In genomic region chr6:80132942-80133517, GRCh38 we compare ENCODE assay signal across 9 cellular contexts. TPM values are rescaled to one million over a fixed set of nuclear protein-coding genes. Genes with fewer than 3 reads are reported as not detected.
DNase-seq lines count a peak whose midpoint lies in the region; ATAC-seq and TF ChIP-seq lines count a peak whose summit lies in the region.
"Had no signal": no experiment of that assay in that cellular context is flagged by ENCODE, and none has a peak within 500 bp of the region (broad histone marks: within the 10 kb centered on the region; RNA-seq: fewer than 3 reads in every experiment).

No MANE protein-coding gene starts in this region.

- H3K27me3 ChIP-seq in AG04450 (ENCODE audit: control insufficient read depth, insufficient read depth, low read length) (no peaks in the 10 kb centered on the region), GM23248 (replicated peaks; ENCODE audit: insufficient read depth) (no peaks in the 10 kb centered on the region)
- H3K27me3 ChIP-seq: suprapubic skin had no signal

- H3K36me3 ChIP-seq in GM23248 (ENCODE audit: low read depth): no peaks in the 10 kb centered on the region; the same call in 1 of the 2 replicates

- no peaks in the 10 kb centered on the region for H3K9me3 ChIP-seq in AG04450 (ENCODE audit: control insufficient read depth, insufficient read depth, low read length)
- H3K9me3 ChIP-seq in GM23248 (ENCODE audit: low read depth): no peaks in the 10 kb centered on the region
- H3K9me3 ChIP-seq: suprapubic skin had no signal

- H3K4me3 ChIP-seq in AG04450 (ENCODE audit: low read depth, low read length) (no peak overlapping the region), GM23248 (no peak overlapping the region)
- H3K4me3 ChIP-seq: suprapubic skin had no signal

- H3K9me3 Mint-ChIP-seq in activated naive CD4-positive, alpha-beta T cell treated with anti-CD3 and anti-CD28 coated beads for 36 hours: no peaks in the 10 kb centered on the region

- CTCF ChIA-PET in AG04450 (lab: Charles Lee): interaction anchor here (0.8 to 1.3 kb wide), 3 partner anchors 10 to 1621 kb away, joined by 3 to 4 read pairs (median 4); no protein-coding TSS in a partner anchor
- CTCF ChIA-PET in activated naive CD4-positive, alpha-beta T cell treated with anti-CD3 and anti-CD28 coated beads for 36 hours (lab: Charles Lee): interaction anchor here (0.6 kb wide), 1 partner anchor 19 kb away, joined by 3 read pairs; no protein-coding TSS in a partner anchor

- H3K4me3 Mint-ChIP-seq in activated naive CD4-positive, alpha-beta T cell treated with anti-CD3 and anti-CD28 coated beads for 36 hours: no peak overlapping the region

- H4K20me1 ChIP-seq in GM23248 (ENCODE audit: insufficient read depth): no peaks in the 10 kb centered on the region

- no peaks in the 10 kb centered on the region for H3K79me2 ChIP-seq in GM23248 (ENCODE audit: insufficient read depth)

- ATAC-seq in left cardiac atrium (peak; percentile 48 to 65), HG02588 (IDR thresholded peaks at IDR 0.05; ENCODE audit: unreplicated experiment) (no peak)

- H3K36me3 Mint-ChIP-seq in activated naive CD4-positive, alpha-beta T cell treated with anti-CD3 and anti-CD28 coated beads for 36 hours (ENCODE audit: low read depth): peaks cover 17% of the 10 kb centered on the region

- in situ Hi-C loops in GM23248 (cut with MboI): no loop called here

- no peaks in the 10 kb centered on the region for H3K9me2 ChIP-seq in GM23248 (ENCODE audit: insufficient read depth)

- peaks cover 13% of the 10 kb centered on the region for H3K4me1 ChIP-seq in GM23248 (ENCODE audit: insufficient read depth)

- POLR2A ChIA-PET in AG04450 (lab: Yijun Ruan, JAX): no interaction called here

- no peaks in the 10 kb centered on the region for H3K4me1 Mint-ChIP-seq in activated naive CD4-positive, alpha-beta T cell treated with anti-CD3 and anti-CD28 coated beads for 36 hours (ENCODE audit: low read depth)

- DNase-seq in AG04450 (ENCODE audit: low read depth, low spot score): peak; percentile 16
- DNase-seq in GM23248: peak; percentile 80
- peak; percentile 83 for DNase-seq in NCI-H345 (lab: John Stamatoyannopoulos, UW)
- DNase-seq in activated naive CD4-positive, alpha-beta T cell treated with anti-CD3 and anti-CD28 coated beads for 36 hours: peak; percentile 42
- peak; percentile 66 for DNase-seq in left cardiac atrium
- DNase-seq in retina: peak; percentile 68
- DNase-seq in islet precursor cell: no peak

- H3K27me3 Mint-ChIP-seq in activated naive CD4-positive, alpha-beta T cell treated with anti-CD3 and anti-CD28 coated beads for 36 hours (ENCODE audit: low read depth): no peaks in the 10 kb centered on the region

- peaks cover 14% of the 10 kb centered on the region for H3F3A ChIP-seq in GM23248 (ENCODE audit: insufficient read depth)

- intact Hi-C loops in activated naive CD4-positive, alpha-beta T cell treated with anti-CD3 and anti-CD28 coated beads for 36 hours (cut with micrococcal nuclease): loop anchor here (1.0 to 10.0 kb wide), 2 partner anchors 202 to 1621 kb away; no protein-coding TSS in a partner anchor
- intact Hi-C loops in left cardiac atrium (cut with DNase I): no loop called here

- 54 to 59% methylated on average over 5 of the region's 5 CpGs for WGBS in GM23248 (ENCODE audit: low coverage in 1 of 2, low lambda C conversion rate in 2 of 2, missing lambda C conversion rate in 2 of 2), 2 experiments

- H3K27ac ChIP-seq in AG04450 (ENCODE audit: low read depth, low read length): no peak overlapping the region
- no peak overlapping the region for H3K27ac ChIP-seq in GM23248
- H3K27ac ChIP-seq: suprapubic skin had no signal

- H3K4me2 ChIP-seq in GM23248 (ENCODE audit: unreplicated experiment): no peak overlapping the region

- peak; percentile 64 for TF ChIP-seq CTCF in AG04450 (IDR thresholded peaks at IDR 0.05; ENCODE audit: low read depth, low read length)

- H3K27ac Mint-ChIP-seq in activated naive CD4-positive, alpha-beta T cell treated with anti-CD3 and anti-CD28 coated beads for 36 hours: no peak overlapping the region

- H2AFZ ChIP-seq in GM23248: no peak overlapping the region

- no peak overlapping the region for H3K9ac ChIP-seq in GM23248

RNA-seq across cellular contexts. Expression of gene BCKDHB, which starts 26.6 kb away (rescaled TPM):
- polyA plus RNA-seq in AG04450 (2011; rRNA removed) (16.3 and 21.3 TPM in 2 replicates), GM23248 (2016; fragmentation: Nextera tagmentation; extraction: Ambion mirVana) (33.8 and 35.7 TPM in 2 replicates)
- 7.9 and 13.8 TPM in 2 replicates for polyA minus RNA-seq in AG04450 (2011; rRNA and poly(A)+ RNA removed)
- 18.4 and 22.4 TPM in 2 replicates for total RNA-seq in GM23248 (2014; rRNA removed; shearing (Covaris generic))
- 10 to 100 TPM; 15.5 to 18.5 TPM for total RNA-seq in activated naive CD4-positive, alpha-beta T cell treated with anti-CD3 and anti-CD28 coated beads for 36 hours
- total RNA-seq in left cardiac atrium: 10 to 100 TPM; 15.4 to 15.6 TPM
